In genomic region chr14:39036760-39037159, GRCh38 we compare ENCODE assay signal across 18 cellular contexts.
"Had no signal": no experiment of that assay in that cellular context is flagged by ENCODE, and none has a peak within 500 bp of the region (broad histone marks: within the 10 kb centered on the region; RNA-seq: fewer than 3 reads in every experiment).

No MANE protein-coding gene starts in this region.

- H3K27me3 ChIP-seq: dorsolateral prefrontal cortex, esophagus muscularis mucosa, foreskin keratinocyte, gastroesophageal sphincter, heart left ventricle, hepatocyte, left lung had no signal

- H3K4me2 ChIP-seq: hepatocyte had no signal

- H3K9me3 ChIP-seq: esophagus muscularis mucosa, gastroesophageal sphincter, heart left ventricle, left lung, lower lobe of right lung, mucosa of descending colon had no signal

- H3K4me3 Mint-ChIP-seq: mesothelial cell of epicardium, naive B cell had no signal

- H3K4me1 ChIP-seq: esophagus muscularis mucosa, foreskin keratinocyte, gastroesophageal sphincter, heart left ventricle, left lung, lower lobe of right lung had no signal

- H3K27ac ChIP-seq: coronary artery, dorsolateral prefrontal cortex, esophagus muscularis mucosa, foreskin keratinocyte, gastroesophageal sphincter, heart left ventricle, hepatocyte, left lung, lower lobe of right lung had no signal

- H3K27me3 Mint-ChIP-seq: naive B cell had no signal

- H3K4me3 ChIP-seq: coronary artery, dorsolateral prefrontal cortex, esophagus muscularis mucosa, gastroesophageal sphincter, heart left ventricle, hepatocyte, left lung, lower lobe of right lung, mucosa of descending colon had no signal

- DNase-seq: dermis blood vessel endothelial cell; dorsolateral prefrontal cortex; effector CD4-positive, alpha-beta T cell; effector memory CD4-positive, alpha-beta T cell; foreskin keratinocyte; heart left ventricle; left cardiac atrium; left lung; left ventricle myocardium superior; lower lobe of right lung; mesenchymal stem cell; mucosa of descending colon; naive B cell had no signal

- H3K9me3 Mint-ChIP-seq: mesothelial cell of epicardium, naive B cell had no signal

- H3K4me1 Mint-ChIP-seq: mesothelial cell of epicardium had no signal

- ATAC-seq: foreskin keratinocyte, gastroesophageal sphincter, heart left ventricle, left cardiac atrium, left lung, left ventricle myocardium superior, lower lobe of right lung, mucosa of descending colon had no signal

- H3K27ac Mint-ChIP-seq: mesothelial cell of epicardium, naive B cell had no signal

- H2AFZ ChIP-seq: hepatocyte had no signal
